ENCODE assay signal across 8 cellular contexts in genomic region chr15:98547741-98548166, GRCh38.
A peak's percentile ranks its signal among the peaks of the same experiment; 100 is the strongest.
DNase-seq lines count a peak whose midpoint lies in the region; ATAC-seq and TF ChIP-seq lines count a peak whose summit lies in the region.

No MANE protein-coding gene starts in this region.

- H3K9me3 ChIP-seq in BLaER1 (peaks cover 12% of the 10 kb centered on the region; the same call in 1 of the 2 replicates), T-helper 17 cell (ENCODE audit: control insufficient read depth, low read length, poor library complexity, severe bottlenecking) (no peaks in the 10 kb centered on the region)

- peak overlapping the region; percentile 98 for H3K4me2 ChIP-seq in BLaER1

- peaks cover 2% of the 10 kb centered on the region; the same call in 1 of the 2 replicates for H3K27me3 ChIP-seq in BLaER1

- H3K4me3 Mint-ChIP-seq in T-helper 17 cell: peak overlapping the region; percentile 87
- H3K4me3 Mint-ChIP-seq in neural crest cell: peak overlapping the region; percentile 91

- TF ChIP-seq CTCF in fibroblast of pulmonary artery (IDR thresholded peaks at IDR 0.05; ENCODE audit: low read length, missing control alignments) (no peak), neural crest cell (conservative IDR thresholded peaks at IDR 0.05) (no peak), GM13977 (IDR thresholded peaks at IDR 0.05; ENCODE audit: extremely low read depth, insufficient read depth, missing control alignments) (no peak)

- no peak for DNase-seq in T-helper 17 cell
- DNase-seq in fibroblast of pulmonary artery (ENCODE audit: low read depth): peak; percentile 29
- peak; percentile 13 for DNase-seq in neural crest cell (ENCODE audit: low read depth, low spot score)
- DNase-seq in activated effector memory CD4-positive, alpha-beta T cell treated with anti-CD3 and anti-CD28 coated beads, Interleukin-2, amount 50 U/mL, for 16 hours: no peak
- DNase-seq in GM13977 (ENCODE audit: low spot score): no peak

- H3K4me1 Mint-ChIP-seq in T-helper 17 cell (peaks cover 11% of the 10 kb centered on the region), neural crest cell (peaks cover 18% of the 10 kb centered on the region)

- H3K4me1 ChIP-seq in BLaER1: peaks cover 13% of the 10 kb centered on the region

- peaks cover 2% of the 10 kb centered on the region for H3K9me3 Mint-ChIP-seq in neural crest cell

- H3K4me3 ChIP-seq in BLaER1: peak overlapping the region; percentile 73
- H3K4me3 ChIP-seq in fibroblast of pulmonary artery (replicated peaks; ENCODE audit: low read depth, low read length): peak overlapping the region; percentile 56

- no peak overlapping the region for H3K27ac Mint-ChIP-seq in T-helper 17 cell
- peak overlapping the region; percentile 90 for H3K27ac Mint-ChIP-seq in neural crest cell (ENCODE audit: unreplicated experiment)

- H4K20me1 ChIP-seq in BLaER1: no peaks in the 10 kb centered on the region

- ATAC-seq in T-helper 17 cell (peak; percentile 47), HG02884 (IDR thresholded peaks at IDR 0.05; ENCODE audit: unreplicated experiment) (no peak), GM19324 (IDR thresholded peaks at IDR 0.05; ENCODE audit: low FRiP score, unreplicated experiment) (no peak)

- peak overlapping the region; percentile 79 for H3K9ac ChIP-seq in BLaER1

- in situ Hi-C loops in GM13977 (cut with MboI; ENCODE audit: low pct_unique_long_range_greater_than_20kb, low sequenced_read_pairs, unreplicated experiment): no loop called here

- no peaks in the 10 kb centered on the region for H3K36me3 Mint-ChIP-seq in T-helper 17 cell (ENCODE audit: low read depth)
- no peaks in the 10 kb centered on the region for H3K36me3 Mint-ChIP-seq in neural crest cell (ENCODE audit: low read depth)

- H3K36me3 ChIP-seq in BLaER1: no peaks in the 10 kb centered on the region

- peaks cover 57% of the 10 kb centered on the region for H3K27me3 Mint-ChIP-seq in T-helper 17 cell
- peaks cover 36% of the 10 kb centered on the region for H3K27me3 Mint-ChIP-seq in neural crest cell (ENCODE audit: low read depth)

- H3K27ac ChIP-seq in BLaER1: peak overlapping the region; percentile 18; the same call in 1 of the 2 replicates

Comparison
In these comparisons a context has a peak if more than half of its experiments do, and no peak if none do; other contexts are left out.
1. DNase-seq: peak in fibroblast of pulmonary artery (single experiment) and neural crest cell (single experiment); none in T-helper 17 cell (0 of 3), activated effector memory CD4-positive, alpha-beta T cell treated with anti-CD3 and anti-CD28 coated beads, Interleukin-2, amount 50 U/mL, for 16 hours (single experiment) and GM13977 (single experiment).